Comparison of ENCODE assay signal across 24 cellular contexts in genomic region chr12:112841891-112842290, GRCh38. TPM values are rescaled to one million over a fixed set of nuclear protein-coding genes. Genes with fewer than 3 reads are reported as not detected.
DNase-seq lines count a peak whose midpoint lies in the region; ATAC-seq, FAIRE-seq and TF ChIP-seq lines count a peak whose summit lies in the region.
"Had no signal": no experiment of that assay in that cellular context is flagged by ENCODE, and none has a peak within 500 bp of the region (broad histone marks: within the 10 kb centered on the region; RNA-seq: fewer than 3 reads in every experiment).

No MANE protein-coding gene starts in this region.

- ATAC-seq in GM21723 (IDR thresholded peaks at IDR 0.05; ENCODE audit: unreplicated experiment) (no peak), GM19328 (IDR thresholded peaks at IDR 0.05; ENCODE audit: unreplicated experiment) (no peak)
- ATAC-seq: activated naive CD8-positive, alpha-beta T cell treated with anti-CD3 and anti-CD28 coated beads, Interleukin-2, amount 50 U/mL, for 24 hours; mucosa of descending colon; stimulated activated effector memory CD8-positive, alpha-beta T cell treated with anti-CD3 and anti-CD28 coated beads, Interleukin-12 subunit alpha, Interleukin-12 subunit beta, amount 100 ng/mL, for 72 hours had no signal

- DNase-seq in NCI-H460 (ENCODE audit: extremely low read depth, low read depth) (peak; percentile 38), choroid plexus epithelial cell (ENCODE audit: low read depth) (peak; percentile 13), keratinocyte (ENCODE audit: low read depth, low spot score) (no peak), OCI-LY7 (ENCODE audit: low spot score) (no peak), amygdala (lab: John Stamatoyannopoulos, UW) (no peak)
- DNase-seq: activated naive CD8-positive, alpha-beta T cell treated with anti-CD3 and anti-CD28 coated beads, Interleukin-2, amount 50 U/mL, for 24 hours; CD4-positive, alpha-beta T cell; DMS79 treated with DMSO at 0.1 percent for 48 hours; effector CD8-positive, alpha-beta T cell; H9; hippocampal formation; mucosa of descending colon; MV-4-11; NCI-H187; SHP77; thyroid gland had no signal

- no peak overlapping the region for H2AFZ ChIP-seq in ACC112 (ENCODE audit: low read length, unreplicated experiment)
- H2AFZ ChIP-seq in keratinocyte (ENCODE audit: control insufficient read depth, low read length), result peak overlapping the region; percentile 17
- H2AFZ ChIP-seq in OCI-LY7 (ENCODE audit: low read length), result no peak overlapping the region
- H2AFZ ChIP-seq: neural progenitor cell had no signal

- peaks cover 53% of the 10 kb centered on the region for H3K4me1 ChIP-seq in ACC112 (ENCODE audit: control insufficient read depth, insufficient read depth, low read length, unreplicated experiment)
- peaks cover 31% of the 10 kb centered on the region for H3K4me1 ChIP-seq in keratinocyte (ENCODE audit: control insufficient read depth, extremely low read depth, insufficient read depth, low read length)
- H3K4me1 ChIP-seq in OCI-LY7 (ENCODE audit: insufficient read depth, low read length, poor library complexity, severe bottlenecking), result no peaks in the 10 kb centered on the region
- H3K4me1 ChIP-seq: thyroid gland had no signal

- intact Hi-C loops in OCI-LY7 (cut with micrococcal nuclease; ENCODE audit: unreplicated experiment), result no loop called here

- H3K9me1 ChIP-seq in keratinocyte (ENCODE audit: control insufficient read depth, extremely low read depth, insufficient read depth, low read length), result no peaks in the 10 kb centered on the region

- no peaks in the 10 kb centered on the region for H3K9me3 ChIP-seq in keratinocyte (ENCODE audit: control insufficient read depth, low read depth, low read length)
- no peaks in the 10 kb centered on the region for H3K9me3 ChIP-seq in OCI-LY7 (ENCODE audit: low read length)
- H3K9me3 ChIP-seq: mucosa of descending colon, thyroid gland had no signal

- CTCF ChIA-PET in OCI-LY7 (lab: Charles Lee; ENCODE audit: unreplicated experiment), result no interaction called here

- no peak overlapping the region for H3K9ac ChIP-seq in keratinocyte (ENCODE audit: control insufficient read depth, extremely low read depth, insufficient read depth, low read length)
- H3K9ac ChIP-seq: neural progenitor cell had no signal

- no TSS peak for BruUV-seq in OCI-LY7 (replicated peaks; lab: Mats Ljungman, UMichigan)

- no peaks in the 10 kb centered on the region for H4K20me1 ChIP-seq in keratinocyte (ENCODE audit: control insufficient read depth, extremely low read depth, insufficient read depth, low read length)
- H4K20me1 ChIP-seq in OCI-LY7 (ENCODE audit: insufficient read depth, low read length), result no peaks in the 10 kb centered on the region

- H3K27ac ChIP-seq in ACC112 (ENCODE audit: low read depth, low read length), result peak overlapping the region; percentile 34; the same call in 1 of the 2 replicates
- no peak overlapping the region for H3K27ac ChIP-seq in keratinocyte (ENCODE audit: control insufficient read depth, insufficient read depth, low read length)
- no peak overlapping the region for H3K27ac ChIP-seq in OCI-LY7 (ENCODE audit: low read depth, low read length, poor library complexity, severe bottlenecking)
- H3K27ac ChIP-seq: HL-60, neural progenitor cell, thyroid gland had no signal

- H3K36me3 ChIP-seq in ACC112 (ENCODE audit: insufficient read depth, low read length), result no peaks in the 10 kb centered on the region
- H3K36me3 ChIP-seq in keratinocyte (ENCODE audit: control insufficient read depth in 2 of 2, extremely low read depth in 1 of 2, insufficient read depth in 2 of 2, low read length in 2 of 2), result no peaks in the 10 kb centered on the region
- no peaks in the 10 kb centered on the region for H3K36me3 ChIP-seq in OCI-LY7 (ENCODE audit: insufficient read depth, low read length)
- H3K36me3 ChIP-seq: neural progenitor cell, thyroid gland had no signal

- dilution Hi-C loops in keratinocyte (cut with MboI; ENCODE audit: extremely low pct_ligation_motif_present, low sequenced_read_pairs), result no loop called here

- TF ChIP-seq CTCF in choroid plexus epithelial cell (conservative IDR thresholded peaks at IDR 0.05; ENCODE audit: low read depth, low read length), result no peak
- no peak for TF ChIP-seq CTCF in keratinocyte (optimal IDR thresholded peaks at IDR 0.05 in 1 of 3, IDR thresholded peaks at IDR 0.05 in 1 of 3, conservative IDR thresholded peaks at IDR 0.05 in 1 of 3; ENCODE audit: extremely low read depth in 1 of 3, insufficient read depth in 2 of 3, low read length in 3 of 3)
- no peak for TF ChIP-seq CTCF in OCI-LY7 (conservative IDR thresholded peaks at IDR 0.05; ENCODE audit: low read length)

- no peaks in the 10 kb centered on the region for H3K9me2 ChIP-seq in OCI-LY7 (ENCODE audit: insufficient read depth, low read length)

- H3K4me2 ChIP-seq in keratinocyte (ENCODE audit: control insufficient read depth, extremely low read depth, insufficient read depth, low read depth, low read length) (no peak overlapping the region), OCI-LY7 (ENCODE audit: low read length) (no peak overlapping the region)
- H3K4me2 ChIP-seq: neural progenitor cell had no signal

- POLR2A ChIA-PET in OCI-LY7 (lab: Charles Lee), result interaction anchor here (0.8 kb wide), 1 partner anchor 32 kb away, joined by 3 read pairs; no protein-coding TSS in a partner anchor

- H3K79me2 ChIP-seq in ACC112 (ENCODE audit: control insufficient read depth, insufficient read depth, low read length, unreplicated experiment) (no peaks in the 10 kb centered on the region), keratinocyte (ENCODE audit: control insufficient read depth, insufficient read depth, low read length) (no peaks in the 10 kb centered on the region), OCI-LY7 (ENCODE audit: insufficient read depth, low read depth, low read length) (no peaks in the 10 kb centered on the region)

- FAIRE-seq in keratinocyte (lab: Jason Lieb, UNC), result no peak

- H3K27me3 ChIP-seq in ACC112 (ENCODE audit: insufficient read depth, low read length) (peaks cover 16% of the 10 kb centered on the region), keratinocyte (ENCODE audit: control insufficient read depth, extremely low read depth, insufficient read depth, low read length) (no peaks in the 10 kb centered on the region)
- H3K27me3 ChIP-seq: neural progenitor cell had no signal

- H3K4me3 ChIP-seq in ACC112 (ENCODE audit: low read depth, low read length), result no peak overlapping the region
- no peak overlapping the region for H3K4me3 ChIP-seq in choroid plexus epithelial cell (ENCODE audit: low read depth, low read length)
- H3K4me3 ChIP-seq in keratinocyte (ENCODE audit: control insufficient read depth in 2 of 3, extremely low read depth in 1 of 3, insufficient read depth in 2 of 3, low read depth in 1 of 3, low read length in 3 of 3), result no peak overlapping the region
- no peak overlapping the region for H3K4me3 ChIP-seq in OCI-LY7 (ENCODE audit: low read depth, low read length, poor library complexity, severe bottlenecking)
- H3K4me3 ChIP-seq: mucosa of descending colon, neural progenitor cell, thyroid gland had no signal

RNA-seq across cellular contexts. Expression of gene RPH3A, which starts 50.3 kb away (rescaled TPM):
- 0.30 and 0.55 TPM in 2 replicates for total RNA-seq in NCI-H460 (2014; rRNA removed; shearing (Covaris generic))
- polyA plus RNA-seq in NCI-H460 (2014; cell fraction: nucleus; rRNA removed), result not detected in 2 replicates
- polyA plus RNA-seq in keratinocyte, result not detected in 3 replicates
- polyA plus RNA-seq in keratinocyte (2011; ENCODE audit: low read depth), result not detected
- polyA plus RNA-seq in keratinocyte (2011; cell fraction: cytosol; rRNA removed), result not detected in 2 replicates
- not detected in 2 replicates for polyA plus RNA-seq in keratinocyte (2011; cell fraction: nucleus; rRNA removed)
- polyA plus RNA-seq in keratinocyte (2012; ENCODE audit: low replicate concordance), result not detected in 2 replicates
- 0.13 TPM in 1 of 3 replicates, not detected in the others for polyA minus RNA-seq in keratinocyte
- polyA minus RNA-seq in keratinocyte (2011; cell fraction: cytosol; rRNA and poly(A)+ RNA removed), result not detected
- not detected in 2 replicates for polyA minus RNA-seq in keratinocyte (2011; cell fraction: nucleus; rRNA and poly(A)+ RNA removed)
- total RNA-seq in OCI-LY7 (2014; rRNA removed; shearing (Covaris generic)), result not detected in 2 replicates
- not detected in 2 replicates for total RNA-seq in OCI-LY7 (2022)
- total RNA-seq: activated CD8-positive, alpha-beta memory T cell treated with anti-CD3 and anti-CD28 coated beads for 36 hours; CD4-positive, alpha-beta T cell; fibroblast of lung; H9; thyroid gland had no signal
- polyA plus RNA-seq: fibroblast of lung had no signal

Comparison
In these comparisons a context has a peak if more than half of its experiments do, and no peak if none do; other contexts are left out.
1. DNase-seq: peak in NCI-H460 (single experiment) and choroid plexus epithelial cell (single experiment); none in keratinocyte (single experiment), OCI-LY7 (single experiment) and amygdala (0 of 56).